Comparison of ENCODE assay signal across 1 cellular context in the genomic region with DNA sequence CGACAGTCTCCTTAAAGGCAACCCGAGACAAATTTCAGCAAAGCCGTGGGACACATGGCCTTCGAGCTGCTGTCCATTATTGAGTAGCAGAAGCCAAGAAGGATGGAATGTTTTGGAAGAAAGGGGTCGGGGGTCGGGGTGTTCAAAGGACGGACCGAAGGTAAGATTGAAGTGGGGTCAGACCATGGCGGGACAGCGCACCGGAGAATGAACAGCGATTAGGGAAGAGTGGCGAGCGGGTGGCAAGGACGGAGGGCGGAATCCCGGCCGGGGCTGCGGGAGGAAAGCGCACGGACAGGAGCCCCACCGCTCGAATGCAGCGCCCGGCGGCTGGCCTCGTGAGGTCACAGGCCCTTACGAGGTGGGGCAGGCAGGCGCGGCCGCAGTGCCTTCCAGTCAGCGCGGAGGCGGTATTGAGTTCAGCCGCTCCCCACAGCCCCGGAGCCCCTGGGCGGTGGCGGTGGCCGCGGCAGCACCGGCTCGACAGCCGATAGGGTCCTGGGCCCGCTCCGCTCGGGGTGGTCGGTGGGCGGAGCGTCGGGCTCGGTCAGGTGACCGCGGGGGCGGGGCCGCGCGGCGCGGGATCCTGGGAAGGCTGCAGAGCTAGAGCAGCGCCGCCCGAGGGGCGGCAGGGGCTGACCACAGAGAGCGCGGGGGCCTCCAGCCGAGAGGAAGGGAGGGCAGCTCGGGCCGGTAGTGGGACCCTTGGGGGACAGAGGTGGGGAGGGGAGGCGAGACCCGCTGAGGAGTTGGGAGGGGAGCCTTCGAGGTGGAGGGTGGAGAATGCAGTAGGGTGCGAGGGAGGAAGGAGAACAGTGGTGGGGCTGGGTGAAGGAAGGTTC.
TF ChIP-seq lines count a peak whose summit lies in the region.

A gene with protein sequence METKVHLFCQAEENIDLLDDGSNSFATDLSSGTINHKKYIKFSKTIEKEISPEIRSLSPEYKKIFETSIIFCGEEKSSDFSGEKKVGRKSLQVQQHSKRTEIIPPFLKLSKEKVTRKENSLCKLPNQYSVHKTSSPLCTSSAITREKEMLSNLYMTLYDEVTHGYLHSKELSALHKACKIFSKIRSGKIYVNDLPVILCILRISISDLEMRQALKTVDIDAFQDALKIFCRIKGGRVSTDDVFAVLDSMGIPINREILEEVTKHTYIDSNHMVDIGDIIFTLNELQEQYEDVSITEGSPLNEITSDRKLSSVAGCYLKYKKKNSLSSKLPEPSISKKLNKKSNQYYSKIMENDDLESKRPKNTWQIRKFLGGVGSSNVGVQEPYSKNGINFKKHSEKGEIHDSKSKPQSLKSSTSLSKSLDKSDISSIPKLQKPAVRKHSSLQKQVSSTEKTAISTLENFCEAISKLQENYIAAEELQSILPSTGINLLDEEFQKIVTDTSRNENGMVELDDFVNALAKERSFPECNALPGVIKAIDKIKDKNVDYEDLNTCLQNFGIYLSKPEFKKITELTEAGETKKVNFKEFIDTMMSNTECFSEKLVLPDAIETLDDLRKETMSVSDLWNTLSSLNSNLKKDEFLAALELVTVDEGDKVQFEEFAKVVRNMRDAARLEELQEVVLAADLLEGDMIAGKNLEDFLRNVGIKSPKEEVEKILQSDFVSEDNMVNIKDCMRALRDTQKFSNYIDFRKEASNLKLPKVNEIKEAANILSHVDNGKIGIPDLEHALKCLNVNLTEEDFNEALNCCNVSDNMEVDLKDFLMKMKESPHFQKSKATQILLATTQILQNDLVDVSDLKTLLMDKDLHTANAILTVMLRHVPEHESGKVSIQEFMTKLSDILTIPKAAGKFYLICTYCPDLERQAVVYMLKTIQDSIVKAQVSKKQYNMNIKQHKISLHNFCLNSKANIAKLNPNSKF (plus strand): TSS at position 574 of the 842 bp plus-strand sequence. CDS start 4,399 bp downstream, outside the sequence.

TF ChIP-seq in SK-N-SH treated with all-trans-retinoic acid at 6 μM for 48 hours, 23 proteins besides CTCF, POLR2A, EP300 and RAD21 (continued from another document):
- TF ChIP-seq TOX (CRISPR knock-in tag; IDR thresholded peaks at IDR 0.05; ENCODE audit: borderline replicate concordance), result no peak
- no peak for TF ChIP-seq BACH2 (CRISPR knock-in tag; IDR thresholded peaks at IDR 0.05; ENCODE audit: borderline replicate concordance)
- TF ChIP-seq GLIS3 (CRISPR knock-in tag; IDR thresholded peaks at IDR 0.05), result no peak
- TF ChIP-seq, protein P1, sequence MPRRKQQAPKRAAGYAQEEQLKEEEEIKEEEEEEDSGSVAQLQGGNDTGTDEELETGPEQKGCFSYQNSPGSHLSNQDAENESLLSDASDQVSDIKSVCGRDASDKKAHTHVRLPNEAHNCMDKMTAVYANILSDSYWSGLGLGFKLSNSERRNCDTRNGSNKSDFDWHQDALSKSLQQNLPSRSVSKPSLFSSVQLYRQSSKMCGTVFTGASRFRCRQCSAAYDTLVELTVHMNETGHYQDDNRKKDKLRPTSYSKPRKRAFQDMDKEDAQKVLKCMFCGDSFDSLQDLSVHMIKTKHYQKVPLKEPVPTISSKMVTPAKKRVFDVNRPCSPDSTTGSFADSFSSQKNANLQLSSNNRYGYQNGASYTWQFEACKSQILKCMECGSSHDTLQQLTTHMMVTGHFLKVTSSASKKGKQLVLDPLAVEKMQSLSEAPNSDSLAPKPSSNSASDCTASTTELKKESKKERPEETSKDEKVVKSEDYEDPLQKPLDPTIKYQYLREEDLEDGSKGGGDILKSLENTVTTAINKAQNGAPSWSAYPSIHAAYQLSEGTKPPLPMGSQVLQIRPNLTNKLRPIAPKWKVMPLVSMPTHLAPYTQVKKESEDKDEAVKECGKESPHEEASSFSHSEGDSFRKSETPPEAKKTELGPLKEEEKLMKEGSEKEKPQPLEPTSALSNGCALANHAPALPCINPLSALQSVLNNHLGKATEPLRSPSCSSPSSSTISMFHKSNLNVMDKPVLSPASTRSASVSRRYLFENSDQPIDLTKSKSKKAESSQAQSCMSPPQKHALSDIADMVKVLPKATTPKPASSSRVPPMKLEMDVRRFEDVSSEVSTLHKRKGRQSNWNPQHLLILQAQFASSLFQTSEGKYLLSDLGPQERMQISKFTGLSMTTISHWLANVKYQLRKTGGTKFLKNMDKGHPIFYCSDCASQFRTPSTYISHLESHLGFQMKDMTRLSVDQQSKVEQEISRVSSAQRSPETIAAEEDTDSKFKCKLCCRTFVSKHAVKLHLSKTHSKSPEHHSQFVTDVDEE (CRISPR knock-in tag; IDR thresholded peaks at IDR 0.05), result no peak; the same call in 1 of the 2 replicates
- peak; percentile 86 for TF ChIP-seq ZFP3 (CRISPR knock-in tag; IDR thresholded peaks at IDR 0.05)
- TF ChIP-seq ESRRG (CRISPR knock-in tag; IDR thresholded peaks at IDR 0.05), result no peak
- TF ChIP-seq, protein P2, sequence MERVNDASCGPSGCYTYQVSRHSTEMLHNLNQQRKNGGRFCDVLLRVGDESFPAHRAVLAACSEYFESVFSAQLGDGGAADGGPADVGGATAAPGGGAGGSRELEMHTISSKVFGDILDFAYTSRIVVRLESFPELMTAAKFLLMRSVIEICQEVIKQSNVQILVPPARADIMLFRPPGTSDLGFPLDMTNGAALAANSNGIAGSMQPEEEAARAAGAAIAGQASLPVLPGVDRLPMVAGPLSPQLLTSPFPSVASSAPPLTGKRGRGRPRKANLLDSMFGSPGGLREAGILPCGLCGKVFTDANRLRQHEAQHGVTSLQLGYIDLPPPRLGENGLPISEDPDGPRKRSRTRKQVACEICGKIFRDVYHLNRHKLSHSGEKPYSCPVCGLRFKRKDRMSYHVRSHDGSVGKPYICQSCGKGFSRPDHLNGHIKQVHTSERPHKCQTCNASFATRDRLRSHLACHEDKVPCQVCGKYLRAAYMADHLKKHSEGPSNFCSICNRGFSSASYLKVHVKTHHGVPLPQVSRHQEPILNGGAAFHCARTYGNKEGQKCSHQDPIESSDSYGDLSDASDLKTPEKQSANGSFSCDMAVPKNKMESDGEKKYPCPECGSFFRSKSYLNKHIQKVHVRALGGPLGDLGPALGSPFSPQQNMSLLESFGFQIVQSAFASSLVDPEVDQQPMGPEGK (CRISPR knock-in tag; IDR thresholded peaks at IDR 0.05; ENCODE audit: borderline replicate concordance), result no peak
- no peak for TF ChIP-seq RARB (CRISPR knock-in tag; IDR thresholded peaks at IDR 0.05)
- peak; percentile 55; the same call in 1 of the 2 replicates for TF ChIP-seq CSDC2 (CRISPR knock-in tag; IDR thresholded peaks at IDR 0.05)
- no peak for TF ChIP-seq TCF4 (CRISPR knock-in tag; IDR thresholded peaks at IDR 0.05; ENCODE audit: borderline replicate concordance)
